In genomic region chr12:100826323-100826722, GRCh38 we compare ENCODE assay signal across 1 cellular context.
TF ChIP-seq lines count a peak whose summit lies in the region.

No MANE protein-coding gene starts in this region.

TF ChIP-seq in WTC11, 78 proteins besides CTCF, POLR2A, EP300 and RAD21 (continued from another document):
- TF ChIP-seq FOXP4 (CRISPR knock-in tag; IDR thresholded peaks at IDR 0.05) (peak; percentile 87), FOXK1 (CRISPR knock-in tag; IDR thresholded peaks at IDR 0.05) (peak; percentile 50; the same call in 1 of the 2 replicates), NR3C1 (CRISPR knock-in tag; conservative IDR thresholded peaks at IDR 0.05; ENCODE audit: low read depth) (no peak), ZNF138 (CRISPR knock-in tag; conservative IDR thresholded peaks at IDR 0.05) (no peak), ATF6 (CRISPR knock-in tag; IDR thresholded peaks at IDR 0.05) (no peak), EMX1 (CRISPR knock-in tag; IDR thresholded peaks at IDR 0.05) (no peak), ZNF423 (CRISPR knock-in tag; IDR thresholded peaks at IDR 0.05) (no peak), PRDM15 (CRISPR knock-in tag; IDR thresholded peaks at IDR 0.05) (no peak), ZNF396 (CRISPR knock-in tag; IDR thresholded peaks at IDR 0.05; ENCODE audit: borderline replicate concordance) (no peak), AFF4 (CRISPR knock-in tag; IDR thresholded peaks at IDR 0.05; ENCODE audit: borderline replicate concordance) (no peak), ZNF232 (CRISPR knock-in tag; IDR thresholded peaks at IDR 0.05) (peak; percentile 85; the same call in 1 of the 2 replicates), ARID4B (CRISPR knock-in tag; IDR thresholded peaks at IDR 0.05; ENCODE audit: borderline replicate concordance) (peak; percentile 56; the same call in 1 of the 2 replicates), SOX15 (CRISPR knock-in tag; IDR thresholded peaks at IDR 0.05) (no peak), RELA (CRISPR knock-in tag; IDR thresholded peaks at IDR 0.05; ENCODE audit: borderline replicate concordance) (no peak), ZBTB43 (CRISPR knock-in tag; IDR thresholded peaks at IDR 0.05) (no peak), MLX (CRISPR knock-in tag; IDR thresholded peaks at IDR 0.05) (no peak), ZNF281 (CRISPR knock-in tag; IDR thresholded peaks at IDR 0.05) (no peak), PREB (CRISPR knock-in tag; IDR thresholded peaks at IDR 0.05; ENCODE audit: borderline replicate concordance) (no peak), OVOL2 (CRISPR knock-in tag; IDR thresholded peaks at IDR 0.05; ENCODE audit: borderline replicate concordance) (no peak), NFE2L1 (CRISPR knock-in tag; IDR thresholded peaks at IDR 0.05) (peak; percentile 67; the same call in 1 of the 2 replicates), ETV6 (CRISPR knock-in tag; IDR thresholded peaks at IDR 0.05) (0 out of 2 replicates have a peak, but pooled peaks have one; percentile 56), TEAD1 (CRISPR knock-in tag; IDR thresholded peaks at IDR 0.05) (peak; percentile 70; the same call in 1 of the 2 replicates)
